1 cellular context compared by ENCODE assay signal in the genomic region with DNA sequence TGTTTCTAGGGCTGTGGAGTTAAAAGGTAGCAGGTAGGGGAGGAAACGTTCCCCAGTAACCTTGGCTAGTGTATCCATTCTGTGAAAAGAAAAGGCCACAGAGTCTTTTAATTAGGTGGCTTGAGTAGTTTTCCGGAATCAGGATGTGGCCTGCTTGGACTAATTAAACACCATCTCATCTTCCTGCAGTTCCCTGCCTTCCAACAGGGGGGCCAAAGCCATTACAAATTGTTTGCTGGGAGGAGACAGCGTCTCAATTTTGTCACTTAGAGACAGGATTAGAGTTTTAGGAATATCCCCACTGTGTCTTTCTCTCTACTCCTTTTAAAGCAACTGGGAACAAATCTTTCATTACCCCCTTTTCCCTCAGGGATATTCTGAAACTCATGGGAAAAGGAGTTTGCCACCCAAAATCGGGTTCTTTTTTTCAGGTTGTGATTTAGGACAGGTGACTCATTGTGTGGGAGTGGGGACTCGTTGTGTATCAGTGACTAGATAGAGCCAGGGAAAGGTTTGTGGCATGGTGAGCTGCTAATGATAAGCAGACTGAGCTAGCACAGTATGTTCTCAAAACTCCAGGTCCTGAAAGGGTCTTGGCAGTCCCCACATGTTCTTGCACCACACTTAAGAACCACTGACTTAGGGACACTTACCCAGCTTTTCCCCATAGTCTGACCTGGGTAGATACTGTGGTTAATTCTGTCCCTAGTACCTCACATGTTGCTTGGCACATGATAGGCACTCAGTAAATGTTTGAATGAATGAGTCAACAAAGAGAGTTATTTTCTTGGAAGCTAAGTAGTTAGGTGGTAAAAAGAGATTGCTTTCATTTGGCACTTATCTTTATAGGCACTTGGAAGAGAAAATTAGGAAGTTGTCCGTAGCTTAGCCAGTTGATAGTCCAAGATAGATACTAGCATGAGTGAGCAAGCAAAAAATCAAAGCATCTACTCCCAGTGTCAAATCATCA.
TF ChIP-seq lines count a peak whose summit lies in the region.

No MANE protein-coding gene starts in this region.

TF ChIP-seq in endothelial cell of umbilical vein, 7 proteins besides CTCF, POLR2A, EP300 and RAD21:
- TF ChIP-seq MAX (IDR thresholded peaks at IDR 0.05; ENCODE audit: insufficient read depth, insufficient read length) (no peak), POLR2AphosphoS5 (IDR thresholded peaks at IDR 0.05; ENCODE audit: insufficient read depth, low read depth, low read length) (no peak), JUN (IDR thresholded peaks at IDR 0.05; ENCODE audit: borderline replicate concordance, insufficient read depth, insufficient read length, low read depth) (no peak), FOS (IDR thresholded peaks at IDR 0.05; ENCODE audit: borderline replicate concordance, insufficient read depth, low read length) (no peak), EZH2 (IDR thresholded peaks at IDR 0.05; ENCODE audit: borderline replicate concordance, low read depth, low read length, severe bottlenecking) (no peak), MYC (IDR thresholded peaks at IDR 0.05; ENCODE audit: low read depth, low read length) (no peak), GATA2 (IDR thresholded peaks at IDR 0.05; ENCODE audit: insufficient read depth, insufficient read length, low read depth, low read length) (no peak)
